14 cellular contexts compared by ENCODE assay signal in genomic region chr3:105747621-105748165, GRCh38.
A peak's percentile ranks its signal among the peaks of the same experiment; 100 is the strongest.
DNase-seq lines count a peak whose midpoint lies in the region; TF ChIP-seq lines count a peak whose summit lies in the region.
"Had no signal": no experiment of that assay in that cellular context is flagged by ENCODE, and none has a peak within 500 bp of the region (broad histone marks: within the 10 kb centered on the region; RNA-seq: fewer than 3 reads in every experiment).

No MANE protein-coding gene starts in this region.

- peaks cover 55% of the 10 kb centered on the region for H3K36me3 Mint-ChIP-seq in T-helper 1 cell treated with Interleukin-12 subunit alpha and Interleukin-12 subunit beta and Interleukin-4 antibody, amounts not matched to agents 30 μg/mL and 1 μg/mL, for 36 hours (ENCODE audit: low read depth)
- H3K36me3 Mint-ChIP-seq in activated CD4-positive, alpha-beta memory T cell treated with anti-CD3 and anti-CD28 coated beads, Interleukin-2, amount 10 ng/mL, durations not matched to agents 7 days and 5 days (ENCODE audit: low read depth), result peaks cover 60% of the 10 kb centered on the region
- peaks cover 30% of the 10 kb centered on the region for H3K36me3 Mint-ChIP-seq in endodermal cell (ENCODE audit: low read depth)

- no peaks in the 10 kb centered on the region for H3K9me3 Mint-ChIP-seq in T-helper 1 cell treated with Interleukin-12 subunit alpha and Interleukin-12 subunit beta and Interleukin-4 antibody, amounts not matched to agents 30 μg/mL and 1 μg/mL, for 36 hours
- peaks cover 8% of the 10 kb centered on the region for H3K9me3 Mint-ChIP-seq in activated CD4-positive, alpha-beta memory T cell treated with anti-CD3 and anti-CD28 coated beads, Interleukin-2, amount 10 ng/mL, durations not matched to agents 7 days and 5 days
- H3K9me3 Mint-ChIP-seq in endodermal cell, result no peaks in the 10 kb centered on the region

- H3K4me1 ChIP-seq in stomach (peaks cover 5 to 38% (median 18%) of the 10 kb centered on the region in 4 donors), endodermal cell (ENCODE audit: control insufficient read depth, insufficient read depth, low read length) (peaks cover 6% of the 10 kb centered on the region)

- H3K4me3 ChIP-seq in stomach (no peak overlapping the region), endodermal cell (ENCODE audit: low read length) (no peak overlapping the region)

- H3K9me3 ChIP-seq in stomach (no peaks in the 10 kb centered on the region), endodermal cell (ENCODE audit: control insufficient read depth, low read length) (no peaks in the 10 kb centered on the region)

- peaks cover 53% of the 10 kb centered on the region for H3K4me1 Mint-ChIP-seq in T-helper 1 cell treated with Interleukin-12 subunit alpha and Interleukin-12 subunit beta and Interleukin-4 antibody, amounts not matched to agents 30 μg/mL and 1 μg/mL, for 36 hours (ENCODE audit: low read depth)
- peaks cover 63% of the 10 kb centered on the region for H3K4me1 Mint-ChIP-seq in activated CD4-positive, alpha-beta memory T cell treated with anti-CD3 and anti-CD28 coated beads, Interleukin-2, amount 10 ng/mL, durations not matched to agents 7 days and 5 days
- H3K4me1 Mint-ChIP-seq in endodermal cell, result peaks cover 31% of the 10 kb centered on the region

- POLR2A ChIA-PET in activated CD4-positive, alpha-beta memory T cell treated with anti-CD3 and anti-CD28 coated beads, Interleukin-2, amount 10 ng/mL, durations not matched to agents 7 days and 5 days (lab: Charles Lee), result no interaction called here

- no peak for TF ChIP-seq EP300 in stomach (IDR thresholded peaks at IDR 0.05)

- H3K27me3 ChIP-seq in stomach (no peaks in the 10 kb centered on the region), endodermal cell (ENCODE audit: control insufficient read depth, insufficient read depth, low read length, poor library complexity, severe bottlenecking) (no peaks in the 10 kb centered on the region)

- TF ChIP-seq POLR2A in stomach (IDR thresholded peaks at IDR 0.05), result no peak

- intact Hi-C loops in stomach (cut with DNase I; ENCODE audit: low total_unique reads), result no loop called here

- CTCF ChIA-PET in activated CD4-positive, alpha-beta memory T cell treated with anti-CD3 and anti-CD28 coated beads, Interleukin-2, amount 10 ng/mL, durations not matched to agents 7 days and 5 days (lab: Charles Lee), result no interaction called here

- no peak overlapping the region for H3K9ac ChIP-seq in endodermal cell (ENCODE audit: extremely low read depth, low read length, poor library complexity, severe bottlenecking)

- TF ChIP-seq CTCF in stomach (IDR thresholded peaks at IDR 0.05) (no peak), endodermal cell (conservative IDR thresholded peaks at IDR 0.05) (no peak)

- DNase-seq in T-helper 1 cell, result no peak
- DNase-seq in activated CD4-positive, alpha-beta memory T cell treated with anti-CD3 and anti-CD28 coated beads, Interleukin-2, amount 10 ng/mL, durations not matched to agents 7 days and 5 days, result no peak
- DNase-seq in fibroblast of the conjunctiva (ENCODE audit: low read depth), result peak; percentile 14
- no peak for DNase-seq in stomach
- no peak for DNase-seq in endodermal cell
- DNase-seq in NCI-H1694 (lab: John Stamatoyannopoulos, UW), result no peak
- DNase-seq in stimulated activated naive CD4-positive, alpha-beta T cell treated with Interleukin-2 at 50 U/mL for 16 hours (lab: John Stamatoyannopoulos, UW), result no peak
- DNase-seq: activated effector memory CD4-positive, alpha-beta T cell treated with Interleukin-2 at 50 U/mL for 16 hours; COR-L47; MV-4-11; NCI-H345; stimulated activated CD4-positive, alpha-beta T cell treated with anti-CD3 and anti-CD28 coated beads, Interleukin-1b, Interleukin-23, amount 100 ng/mL, for 48 hours had no signal

- 70 to 84% (median 76%) methylated on average over 1 of the region's 1 CpG for WGBS in stomach, 5 donors
- WGBS in endodermal cell (ENCODE audit: insufficient coverage in 1 of 2, insufficient read length in 1 of 2), 2 experiments, result 94% methylated on average over 1 of the region's 1 CpG; no CpG with 5 or more reads in 1 of the 2 experiments

- H3K27ac ChIP-seq in stomach, result peak overlapping the region in 3 of 5 donors; percentile 47 to 63 (median 54)
- no peak overlapping the region for H3K27ac ChIP-seq in endodermal cell (ENCODE audit: low read depth, low read length)
- H3K27ac ChIP-seq: 22Rv1 had no signal

- H3K36me3 ChIP-seq in stomach (peaks cover 0 to 27% (median 20%) of the 10 kb centered on the region in 4 donors), endodermal cell (ENCODE audit: control insufficient read depth, insufficient read depth, low read length) (peaks cover 9% of the 10 kb centered on the region)

- H3K27me3 Mint-ChIP-seq in T-helper 1 cell treated with Interleukin-12 subunit alpha and Interleukin-12 subunit beta and Interleukin-4 antibody, amounts not matched to agents 30 μg/mL and 1 μg/mL, for 36 hours (ENCODE audit: low read depth), result no peaks in the 10 kb centered on the region
- no peaks in the 10 kb centered on the region for H3K27me3 Mint-ChIP-seq in activated CD4-positive, alpha-beta memory T cell treated with anti-CD3 and anti-CD28 coated beads, Interleukin-2, amount 10 ng/mL, durations not matched to agents 7 days and 5 days
- H3K27me3 Mint-ChIP-seq in endodermal cell (ENCODE audit: insufficient read depth), result no peaks in the 10 kb centered on the region

- H3K27ac Mint-ChIP-seq in T-helper 1 cell treated with Interleukin-12 subunit alpha and Interleukin-12 subunit beta and Interleukin-4 antibody, amounts not matched to agents 30 μg/mL and 1 μg/mL, for 36 hours, result peak overlapping the region; percentile 59
- H3K27ac Mint-ChIP-seq in activated CD4-positive, alpha-beta memory T cell treated with anti-CD3 and anti-CD28 coated beads, Interleukin-2, amount 10 ng/mL, durations not matched to agents 7 days and 5 days, result peak overlapping the region; percentile 79
- H3K27ac Mint-ChIP-seq in endodermal cell, result no peak overlapping the region

- H3K4me3 Mint-ChIP-seq in T-helper 1 cell treated with Interleukin-12 subunit alpha and Interleukin-12 subunit beta and Interleukin-4 antibody, amounts not matched to agents 30 μg/mL and 1 μg/mL, for 36 hours, result no peak overlapping the region
- no peak overlapping the region for H3K4me3 Mint-ChIP-seq in activated CD4-positive, alpha-beta memory T cell treated with anti-CD3 and anti-CD28 coated beads, Interleukin-2, amount 10 ng/mL, durations not matched to agents 7 days and 5 days
- no peak overlapping the region for H3K4me3 Mint-ChIP-seq in endodermal cell
